25 cellular contexts compared by ENCODE assay signal in the genomic region with DNA sequence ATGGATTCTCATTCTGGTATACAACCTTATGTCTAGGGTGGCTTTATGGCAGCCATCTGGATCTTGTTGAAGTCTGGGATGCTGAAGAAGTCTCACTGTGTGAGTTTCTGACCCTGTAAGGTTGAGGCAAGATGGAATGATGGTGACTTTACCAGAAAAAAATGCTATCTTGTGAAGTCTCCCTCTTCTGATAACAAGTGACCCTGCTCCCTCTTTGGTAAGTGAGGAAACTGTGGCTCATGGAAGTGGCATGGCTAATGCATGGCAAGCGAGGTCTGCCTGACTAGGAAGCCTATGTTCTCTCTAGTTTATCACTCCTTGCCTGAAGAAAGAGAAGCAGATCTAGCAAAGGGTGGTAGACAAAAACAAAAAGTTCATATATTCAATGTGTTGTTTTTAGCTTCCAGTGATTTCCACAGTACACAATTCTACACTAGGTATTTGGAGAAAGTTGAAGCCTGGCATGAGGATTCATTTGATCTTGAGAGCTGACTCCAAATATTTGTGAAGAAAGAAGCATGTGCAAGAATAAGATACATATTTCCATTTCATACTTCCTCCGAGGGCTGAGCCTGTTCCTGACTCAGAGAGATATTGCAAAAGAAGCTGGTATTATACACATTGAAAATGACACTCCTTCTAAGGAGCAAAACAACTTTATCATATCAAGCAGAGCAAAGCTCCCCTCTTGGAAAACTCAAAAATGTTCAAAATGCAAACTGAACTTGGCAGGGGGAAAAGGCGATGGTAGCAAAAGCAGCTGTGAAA.
DNase-seq lines count a peak whose midpoint lies in the region; ATAC-seq and TF ChIP-seq lines count a peak whose summit lies in the region.
"Had no signal": no experiment of that assay in that cellular context is flagged by ENCODE, and none has a peak within 500 bp of the region (broad histone marks: within the 10 kb centered on the region; RNA-seq: fewer than 3 reads in every experiment).

No MANE protein-coding gene starts in this region.

- no peak overlapping the region for H3K27ac Mint-ChIP-seq in activated CD4-positive, alpha-beta T cell treated with anti-CD3 and anti-CD28 coated beads, Interleukin-2, amount 10 ng/mL, durations not matched to agents 24 days and 14 days
- H3K27ac Mint-ChIP-seq in stimulated activated naive B cell treated with anti-CD40 and anti-IgM and Interleukin-4, amounts not matched to agents 10 μg/mL and 1 μg/mL and 100 μg/mL, for 72 hours: no peak overlapping the region
- H3K27ac Mint-ChIP-seq: activated CD8-positive, alpha-beta memory T cell treated with anti-CD3 and anti-CD28 coated beads, Interleukin-2, amount 10 ng/mL, durations not matched to agents 7 days and 5 days; activated naive CD4-positive, alpha-beta T cell treated with anti-CD3 and anti-CD28 coated beads, Interleukin-2, amount 50 U/mL, for 24 hours; activated T-helper 1 cell treated with anti-CD3 and anti-CD28 coated beads, Interleukin-12 subunit alpha, Interleukin-12 subunit beta, Interleukin-2, Interleukin-4 antibody, amounts not matched to agents 30 ng/mL and 10 ng/mL and 1 ng/mL, durations not matched to agents 14 hours and 24 hours and 36 hours; effector memory CD8-positive, alpha-beta T cell; stimulated activated naive CD8-positive, alpha-beta T cell treated with anti-CD3 and anti-CD28 coated beads, Interleukin-15, amount 100 ng/mL, for 72 hours had no signal

- POLR2A ChIA-PET in OCI-LY7 (lab: Charles Lee): no interaction called here

- no peaks in the 10 kb centered on the region for H3K27me3 Mint-ChIP-seq in activated CD4-positive, alpha-beta T cell treated with anti-CD3 and anti-CD28 coated beads, Interleukin-2, amount 10 ng/mL, durations not matched to agents 24 days and 14 days
- no peaks in the 10 kb centered on the region for H3K27me3 Mint-ChIP-seq in stimulated activated naive B cell treated with anti-CD40 and anti-IgM and Interleukin-4, amounts not matched to agents 10 μg/mL and 1 μg/mL and 100 μg/mL, for 72 hours
- H3K27me3 Mint-ChIP-seq: activated CD8-positive, alpha-beta memory T cell treated with anti-CD3 and anti-CD28 coated beads, Interleukin-2, amount 10 ng/mL, durations not matched to agents 7 days and 5 days; activated naive CD4-positive, alpha-beta T cell treated with anti-CD3 and anti-CD28 coated beads, Interleukin-2, amount 50 U/mL, for 24 hours; effector memory CD8-positive, alpha-beta T cell; stimulated activated naive CD8-positive, alpha-beta T cell treated with anti-CD3 and anti-CD28 coated beads, Interleukin-15, amount 100 ng/mL, for 72 hours had no signal

- no peak overlapping the region for H3K4me3 Mint-ChIP-seq in activated CD4-positive, alpha-beta T cell treated with anti-CD3 and anti-CD28 coated beads, Interleukin-2, amount 10 ng/mL, durations not matched to agents 24 days and 14 days
- H3K4me3 Mint-ChIP-seq in stimulated activated naive B cell treated with anti-CD40 and anti-IgM and Interleukin-4, amounts not matched to agents 10 μg/mL and 1 μg/mL and 100 μg/mL, for 72 hours: no peak overlapping the region
- H3K4me3 Mint-ChIP-seq: activated CD8-positive, alpha-beta memory T cell treated with anti-CD3 and anti-CD28 coated beads, Interleukin-2, amount 10 ng/mL, durations not matched to agents 7 days and 5 days; activated naive CD4-positive, alpha-beta T cell treated with anti-CD3 and anti-CD28 coated beads, Interleukin-2, amount 50 U/mL, for 24 hours; activated T-helper 1 cell treated with anti-CD3 and anti-CD28 coated beads, Interleukin-12 subunit alpha, Interleukin-12 subunit beta, Interleukin-2, Interleukin-4 antibody, amounts not matched to agents 30 ng/mL and 10 ng/mL and 1 ng/mL, durations not matched to agents 14 hours and 24 hours and 36 hours; effector memory CD8-positive, alpha-beta T cell; stimulated activated naive CD8-positive, alpha-beta T cell treated with anti-CD3 and anti-CD28 coated beads, Interleukin-15, amount 100 ng/mL, for 72 hours had no signal

- H3K27ac ChIP-seq in OCI-LY7 (ENCODE audit: low read depth, low read length, poor library complexity, severe bottlenecking): no peak overlapping the region
- H3K27ac ChIP-seq: 22Rv1, esophagus squamous epithelium, heart left ventricle, neutrophil, tibial nerve had no signal

- intact Hi-C loops in OCI-LY7 (cut with micrococcal nuclease; ENCODE audit: unreplicated experiment): no loop called here
- intact Hi-C loops in activated CD4-positive, alpha-beta T cell treated with anti-CD3 and anti-CD28 coated beads, Interleukin-2, amount 10 ng/mL, durations not matched to agents 24 days and 14 days (cut with micrococcal nuclease): no loop called here

- CTCF ChIA-PET in OCI-LY7 (lab: Charles Lee; ENCODE audit: unreplicated experiment): no interaction called here

- TF ChIP-seq CTCF in OCI-LY7 (conservative IDR thresholded peaks at IDR 0.05; ENCODE audit: low read length): no peak
- no peak for TF ChIP-seq CTCF in epithelial cell of esophagus (IDR thresholded peaks at IDR 0.05; ENCODE audit: insufficient read depth, low read depth, low read length, missing control alignments)

- no peaks in the 10 kb centered on the region for H3K9me3 ChIP-seq in OCI-LY7 (ENCODE audit: low read length)
- H3K9me3 ChIP-seq: esophagus squamous epithelium, heart left ventricle, neutrophil, tibial nerve had no signal

- H4K20me1 ChIP-seq in OCI-LY7 (ENCODE audit: insufficient read depth, low read length): no peaks in the 10 kb centered on the region

- BruUV-seq in OCI-LY7 (replicated peaks; lab: Mats Ljungman, UMichigan): no TSS peak

- H3K4me1 ChIP-seq in OCI-LY7 (ENCODE audit: insufficient read depth, low read length, poor library complexity, severe bottlenecking): no peaks in the 10 kb centered on the region
- H3K4me1 ChIP-seq: esophagus squamous epithelium, tibial nerve had no signal

- H3K4me1 Mint-ChIP-seq in activated CD4-positive, alpha-beta T cell treated with anti-CD3 and anti-CD28 coated beads, Interleukin-2, amount 10 ng/mL, durations not matched to agents 24 days and 14 days: no peaks in the 10 kb centered on the region
- no peaks in the 10 kb centered on the region for H3K4me1 Mint-ChIP-seq in stimulated activated naive B cell treated with anti-CD40 and anti-IgM and Interleukin-4, amounts not matched to agents 10 μg/mL and 1 μg/mL and 100 μg/mL, for 72 hours
- H3K4me1 Mint-ChIP-seq: activated CD8-positive, alpha-beta memory T cell treated with anti-CD3 and anti-CD28 coated beads, Interleukin-2, amount 10 ng/mL, durations not matched to agents 7 days and 5 days; activated naive CD4-positive, alpha-beta T cell treated with anti-CD3 and anti-CD28 coated beads, Interleukin-2, amount 50 U/mL, for 24 hours; stimulated activated naive CD8-positive, alpha-beta T cell treated with anti-CD3 and anti-CD28 coated beads, Interleukin-15, amount 100 ng/mL, for 72 hours had no signal

- H3K9me3 Mint-ChIP-seq in activated CD4-positive, alpha-beta T cell treated with anti-CD3 and anti-CD28 coated beads, Interleukin-2, amount 10 ng/mL, durations not matched to agents 24 days and 14 days: no peaks in the 10 kb centered on the region
- H3K9me3 Mint-ChIP-seq in stimulated activated naive B cell treated with anti-CD40 and anti-IgM and Interleukin-4, amounts not matched to agents 10 μg/mL and 1 μg/mL and 100 μg/mL, for 72 hours: no peaks in the 10 kb centered on the region
- H3K9me3 Mint-ChIP-seq: activated naive CD4-positive, alpha-beta T cell treated with anti-CD3 and anti-CD28 coated beads, Interleukin-2, amount 50 U/mL, for 24 hours; activated T-helper 1 cell treated with anti-CD3 and anti-CD28 coated beads, Interleukin-12 subunit alpha, Interleukin-12 subunit beta, Interleukin-2, Interleukin-4 antibody, amounts not matched to agents 30 ng/mL and 10 ng/mL and 1 ng/mL, durations not matched to agents 14 hours and 24 hours and 36 hours; effector memory CD8-positive, alpha-beta T cell; stimulated activated naive CD8-positive, alpha-beta T cell treated with anti-CD3 and anti-CD28 coated beads, Interleukin-15, amount 100 ng/mL, for 72 hours had no signal

- no peaks in the 10 kb centered on the region for H3K36me3 ChIP-seq in OCI-LY7 (ENCODE audit: insufficient read depth, low read length)
- H3K36me3 ChIP-seq: esophagus squamous epithelium, heart left ventricle, neutrophil, tibial nerve had no signal

- DNase-seq in NOMO-1 (lab: John Stamatoyannopoulos, UW; ENCODE audit: unreplicated experiment in 2 of 2) (peak; percentile 4 to 64), NOMO-1 treated with dmso at 0.1 percent for 144 hours (lab: John Stamatoyannopoulos, UW; ENCODE audit: unreplicated experiment) (no peak), OCI-LY7 (ENCODE audit: low spot score) (no peak), epithelial cell of esophagus (ENCODE audit: low read depth) (peak; percentile 40), NCI-H345 (lab: John Stamatoyannopoulos, UW) (no peak)
- DNase-seq in activated CD4-positive, alpha-beta T cell treated with anti-CD3 and anti-CD28 coated beads, Interleukin-2, amount 10 ng/mL, durations not matched to agents 24 days and 14 days: no peak
- DNase-seq in stimulated activated naive B cell treated with anti-CD40 and anti-IgM and Interleukin-4, amounts not matched to agents 10 μg/mL and 1 μg/mL and 100 μg/mL, for 72 hours: no peak
- DNase-seq: activated CD4-positive, alpha-beta T cell treated with anti-CD3 and anti-CD28 coated beads for 48 hours; activated CD8-positive, alpha-beta memory T cell treated with anti-CD3 and anti-CD28 coated beads, Interleukin-2, amount 10 ng/mL, durations not matched to agents 7 days and 5 days; Calu3; effector memory CD8-positive, alpha-beta T cell; esophagus squamous epithelium; heart left ventricle; NCI-H2029; stimulated activated CD4-positive, alpha-beta T cell treated with anti-CD3 and anti-CD28 coated beads, Interleukin-4, amount 100 ng/mL, for 1 hour; stimulated activated naive CD8-positive, alpha-beta T cell treated with anti-CD3 and anti-CD28 coated beads, Interleukin-15, amount 100 ng/mL, for 72 hours; SW 1271 had no signal

- no peak overlapping the region for H3K4me2 ChIP-seq in OCI-LY7 (ENCODE audit: low read length)
- H3K4me2 ChIP-seq: smooth muscle cell had no signal

- H3K9me2 ChIP-seq in OCI-LY7 (ENCODE audit: insufficient read depth, low read length): no peaks in the 10 kb centered on the region; the same call in 1 of the 2 replicates

- H3K79me2 ChIP-seq in OCI-LY7 (ENCODE audit: insufficient read depth, low read depth, low read length): no peaks in the 10 kb centered on the region

- H3K36me3 Mint-ChIP-seq in activated CD4-positive, alpha-beta T cell treated with anti-CD3 and anti-CD28 coated beads, Interleukin-2, amount 10 ng/mL, durations not matched to agents 24 days and 14 days (ENCODE audit: low read depth): peaks cover 7% of the 10 kb centered on the region
- peaks cover 4 to 5% of the 10 kb centered on the region in 2 donors for H3K36me3 Mint-ChIP-seq in stimulated activated naive B cell treated with anti-CD40 and anti-IgM and Interleukin-4, amounts not matched to agents 10 μg/mL and 1 μg/mL and 100 μg/mL, for 72 hours

- peak overlapping the region; percentile 35; the same call in 1 of the 2 replicates for H2AFZ ChIP-seq in OCI-LY7 (ENCODE audit: low read length)

- H3K4me3 ChIP-seq in OCI-LY7 (ENCODE audit: low read depth, low read length, poor library complexity, severe bottlenecking): no peak overlapping the region
- no peak overlapping the region for H3K4me3 ChIP-seq in epithelial cell of esophagus (ENCODE audit: low read length)
- H3K4me3 ChIP-seq: esophagus squamous epithelium, heart left ventricle, K562, smooth muscle cell, tibial nerve had no signal

- no peak for ATAC-seq in GM21390 (IDR thresholded peaks at IDR 0.05; ENCODE audit: unreplicated experiment)
- ATAC-seq in stimulated activated naive B cell treated with anti-CD40 and anti-IgM and Interleukin-4, amounts not matched to agents 10 μg/mL and 1 μg/mL and 100 μg/mL, for 72 hours (replicated peaks): no peak
- ATAC-seq: activated CD8-positive, alpha-beta memory T cell treated with anti-CD3 and anti-CD28 coated beads, Interleukin-2, amount 10 ng/mL, durations not matched to agents 7 days and 5 days; effector memory CD8-positive, alpha-beta T cell; heart left ventricle; K562; stimulated activated naive CD8-positive, alpha-beta T cell treated with anti-CD3 and anti-CD28 coated beads, Interleukin-15, amount 100 ng/mL, for 72 hours had no signal

Comparison
In these comparisons a context has a peak if more than half of its experiments do, and no peak if none do; other contexts are left out.
1. DNase-seq: peak in NOMO-1 (2 of 2) and epithelial cell of esophagus (single experiment); none in NOMO-1 treated with dmso at 0.1 percent for 144 hours (single experiment), OCI-LY7 (single experiment), activated CD4-positive, alpha-beta T cell treated with anti-CD3 and anti-CD28 coated beads, Interleukin-2, amount 10 ng/mL, durations not matched to agents 24 days and 14 days (single experiment), stimulated activated naive B cell treated with anti-CD40 and anti-IgM and Interleukin-4, amounts not matched to agents 10 μg/mL and 1 μg/mL and 100 μg/mL, for 72 hours (single experiment) and NCI-H345 (single experiment).